In the genomic region with DNA sequence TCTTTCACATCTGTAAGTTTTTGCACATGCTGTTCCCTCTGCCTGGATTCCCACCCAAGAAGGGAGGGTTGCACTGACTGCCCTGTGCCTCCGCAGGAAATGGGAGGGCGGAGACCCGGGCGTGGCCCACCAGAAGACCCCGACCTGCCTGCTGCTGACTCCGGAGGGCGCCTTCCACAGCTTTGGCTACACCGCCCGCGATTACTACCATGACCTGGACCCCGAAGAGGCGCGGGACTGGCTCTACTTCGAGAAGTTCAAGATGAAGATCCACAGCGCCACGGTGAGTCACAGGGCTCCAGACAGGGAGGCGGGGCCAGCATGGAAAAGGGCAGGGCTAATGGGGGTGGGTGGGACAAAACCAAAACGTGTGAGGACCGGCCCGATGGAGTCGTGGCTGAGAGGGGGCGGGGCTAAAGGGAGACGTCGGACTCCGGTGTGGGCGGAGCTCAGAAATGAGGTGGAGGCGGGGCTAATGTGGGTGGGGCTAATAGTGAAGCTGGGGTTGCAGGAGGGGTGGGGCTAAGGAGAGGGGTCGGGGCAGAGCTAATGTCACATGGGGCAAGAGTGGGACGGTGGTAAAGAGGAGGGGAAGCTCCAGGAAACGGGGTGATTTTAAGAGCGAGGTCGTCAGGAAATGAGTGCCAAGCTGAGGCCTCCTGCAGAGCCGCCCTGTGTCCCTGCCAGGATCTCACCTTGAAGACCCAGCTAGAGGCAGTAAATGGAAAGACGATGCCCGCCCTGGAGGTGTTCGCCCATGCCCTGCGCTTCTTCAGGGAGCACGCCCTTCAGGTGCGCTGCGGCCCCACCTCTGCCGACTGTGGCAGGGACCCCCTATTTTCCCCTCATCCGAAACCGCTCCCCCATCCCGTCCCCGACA, we compare ENCODE assay signal across 8 cellular contexts. TPM values are rescaled to one million over a fixed set of nuclear protein-coding genes. Genes with fewer than 3 reads are reported as not detected.
DNase-seq lines count a peak whose midpoint lies in the region; ATAC-seq and TF ChIP-seq lines count a peak whose summit lies in the region.

No MANE protein-coding gene starts in this region.

- DNase-seq in NCI-H1436 (lab: John Stamatoyannopoulos, UW) = peak; percentile 32
- DNase-seq in NCI-H1436 treated with DMSO at 0.1 percent for 48 hours (lab: John Stamatoyannopoulos, UW) = no peak
- DNase-seq in RPMI7951 (ENCODE audit: low read depth) = peak; percentile 89
- peak; percentile 89 for DNase-seq in activated effector memory CD4-positive, alpha-beta T cell treated with anti-CD3 and anti-CD28 coated beads, Interleukin-2, amount 50 U/mL, for 16 hours
- peak; percentile 74 to 87 (median 86) for DNase-seq in right cardiac atrium
- peak; percentile 81 for DNase-seq in stimulated activated CD4-positive, alpha-beta T cell treated with anti-CD3 and anti-CD28 coated beads, Interleukin-1b, Interleukin-23, amount 100 ng/mL, for 48 hours
- no peak for DNase-seq in MG63
- no peak for DNase-seq in vagina (ENCODE audit: extremely low spot score in 2 of 2)

- no peak overlapping the region for H3K27ac ChIP-seq in right cardiac atrium (ENCODE audit: low read length)
- H3K27ac ChIP-seq in vagina = no peak overlapping the region

- TF ChIP-seq CTCF in vagina (IDR thresholded peaks at IDR 0.05) = no peak

- no peak for TF ChIP-seq POLR2A in vagina (IDR thresholded peaks at IDR 0.05)

- peak; percentile 47 to 73 for ATAC-seq in right cardiac atrium

- H3K4me1 ChIP-seq in right cardiac atrium (ENCODE audit: control insufficient read depth, insufficient read depth, low read length) = no peaks in the 10 kb centered on the region
- peaks cover 10% of the 10 kb centered on the region for H3K4me1 ChIP-seq in vagina

- H3K4me3 ChIP-seq in right cardiac atrium (ENCODE audit: low read length) (no peak overlapping the region), MG63 (no peak overlapping the region), vagina (peak overlapping the region in 1 of 2 donors; percentile 16)

- H3K27me3 ChIP-seq in right cardiac atrium (ENCODE audit: control insufficient read depth, insufficient read depth) = no peaks in the 10 kb centered on the region
- H3K27me3 ChIP-seq in MG63 = no peaks in the 10 kb centered on the region
- H3K27me3 ChIP-seq in vagina = no peaks in the 10 kb centered on the region

- intact Hi-C loops in right cardiac atrium (cut with DNase I) = no loop called here
- intact Hi-C loops in vagina (cut with DNase I) = no loop called here

- H3K9me3 ChIP-seq in right cardiac atrium (ENCODE audit: control insufficient read depth, low read length) (no peaks in the 10 kb centered on the region), MG63 (no peaks in the 10 kb centered on the region), vagina (no peaks in the 10 kb centered on the region)

- 41% methylated on average over 45 of the region's 45 CpGs for WGBS in right cardiac atrium

- H3K36me3 ChIP-seq in MG63 (no peaks in the 10 kb centered on the region), vagina (peaks cover 0 to 1% of the 10 kb centered on the region in 2 donors)

RNA-seq across cellular contexts. Expression of gene HSPA12B, which starts 12.6 kb away (rescaled TPM):
- total RNA-seq in RPMI7951 (2014; rRNA removed; shearing (Covaris generic)) = not detected in 2 replicates
- total RNA-seq in right cardiac atrium (10 to 100 TPM in 1 of 4 donors, 1 to 10 TPM in 3; 6.1 to 13.0 (median 7.1) TPM), vagina (21.6 TPM)
- polyA plus RNA-seq in right cardiac atrium = 8.9 TPM
- total RNA-seq in MG63 (2014; rRNA removed; shearing (Covaris generic); ENCODE audit: low replicate concordance) = 0.03 TPM in 1 of 2 replicates, not detected in the other

RNA-seq across cellular contexts. Expression of gene ADISSP, which starts 22.5 kb away (rescaled TPM):
- total RNA-seq in RPMI7951 (2014; rRNA removed; shearing (Covaris generic)) = 52.7 and 73.8 TPM in 2 replicates
- 10 to 100 TPM; 11.7 to 13.7 (median 12.1) TPM for total RNA-seq in right cardiac atrium
- polyA plus RNA-seq in right cardiac atrium = 12.6 TPM
- 42.8 and 66.6 TPM in 2 replicates for total RNA-seq in MG63 (2014; rRNA removed; shearing (Covaris generic); ENCODE audit: low replicate concordance)
- 16.0 TPM for total RNA-seq in vagina

RNA-seq across cellular contexts. Expression of gene SIGLEC1, which starts 32.6 kb away (rescaled TPM):
- not detected in 2 replicates for total RNA-seq in RPMI7951 (2014; rRNA removed; shearing (Covaris generic))
- total RNA-seq in right cardiac atrium = 10 to 100 TPM in 1 of 4 donors, 1 to 10 TPM in 3; 6.7 to 12.3 (median 8.8) TPM
- 4.2 TPM for polyA plus RNA-seq in right cardiac atrium
- not detected in 2 replicates for total RNA-seq in MG63 (2014; rRNA removed; shearing (Covaris generic); ENCODE audit: low replicate concordance)
- 8.8 TPM for total RNA-seq in vagina

RNA-seq across cellular contexts. Expression of gene SPEF1, which starts 36.2 kb away (rescaled TPM):
- 0.78 TPM in 1 of 2 replicates, not detected in the other for total RNA-seq in RPMI7951 (2014; rRNA removed; shearing (Covaris generic))
- under 1 TPM in 1 of 4 donors, not detected in 3; 0.50 TPM for total RNA-seq in right cardiac atrium
- 0.07 TPM for polyA plus RNA-seq in right cardiac atrium
- total RNA-seq in MG63 (2014; rRNA removed; shearing (Covaris generic); ENCODE audit: low replicate concordance) = 0.95 TPM in 1 of 2 replicates, not detected in the other
- total RNA-seq in vagina = not detected

RNA-seq across cellular contexts. Expression of gene CENPB, which starts 41.5 kb away (rescaled TPM):
- total RNA-seq in RPMI7951 (2014; rRNA removed; shearing (Covaris generic)) = 65.2 and 122 TPM in 2 replicates
- total RNA-seq in right cardiac atrium (10 to 100 TPM; 63.9 to 92.7 (median 72.1) TPM), vagina (62.9 TPM)
- 67.4 TPM for polyA plus RNA-seq in right cardiac atrium
- 50.0 and 81.5 TPM in 2 replicates for total RNA-seq in MG63 (2014; rRNA removed; shearing (Covaris generic); ENCODE audit: low replicate concordance)

Comparison
In these comparisons a context has a peak if more than half of its experiments do, and no peak if none do; other contexts are left out.
1. DNase-seq: peak in NCI-H1436 (single experiment), RPMI7951 (single experiment), activated effector memory CD4-positive, alpha-beta T cell treated with anti-CD3 and anti-CD28 coated beads, Interleukin-2, amount 50 U/mL, for 16 hours (single experiment), right cardiac atrium (3 of 3) and stimulated activated CD4-positive, alpha-beta T cell treated with anti-CD3 and anti-CD28 coated beads, Interleukin-1b, Interleukin-23, amount 100 ng/mL, for 48 hours (single experiment); none in NCI-H1436 treated with DMSO at 0.1 percent for 48 hours (single experiment), MG63 (single experiment) and vagina (0 of 2).